Comparison of ENCODE assay signal across 17 cellular contexts in genomic region chr3:98906230-98906629, GRCh38. TPM values are rescaled to one million over a fixed set of nuclear protein-coding genes. Genes with fewer than 3 reads are reported as not detected.
DNase-seq lines count a peak whose midpoint lies in the region; ATAC-seq and TF ChIP-seq lines count a peak whose summit lies in the region.
"Had no signal": no experiment of that assay in that cellular context is flagged by ENCODE, and none has a peak within 500 bp of the region (broad histone marks: within the 10 kb centered on the region; RNA-seq: fewer than 3 reads in every experiment).

No MANE protein-coding gene starts in this region.

- in situ Hi-C loops in GM13977 (cut with MboI; ENCODE audit: low pct_unique_long_range_greater_than_20kb, low sequenced_read_pairs, unreplicated experiment) = no loop called here

- WGBS in adrenal gland, 4 donors = 35 to 41% (median 36%) methylated on average over 1 of the region's 1 CpG

- no peak for ATAC-seq in HCT116
- ATAC-seq: GM12878, heart left ventricle, left ventricle myocardium superior had no signal

- H3K4me1 ChIP-seq in HCT116 (ENCODE audit: control insufficient read depth in 1 of 2, insufficient read depth in 2 of 2, low read length in 2 of 2) = peaks cover 47 to 50% of the 10 kb centered on the region in 2 experiments
- H3K4me1 ChIP-seq in adrenal gland (replicated peaks in 1 of 2) = peaks cover 18 to 19% of the 10 kb centered on the region in 2 donors
- H3K4me1 ChIP-seq: Peyer's patch had no signal

- peak overlapping the region; percentile 87 for H3K27ac ChIP-seq in HCT116 (ENCODE audit: low read depth, low read length)
- H3K27ac ChIP-seq in adrenal gland = peak overlapping the region; percentile 15 to 67 (median 58)
- H3K27ac ChIP-seq: heart left ventricle, Peyer's patch, thyroid gland had no signal

- BruUV-seq in HCT116 (replicated peaks; lab: Mats Ljungman, UMichigan) = no TSS peak

- H3K27me3 ChIP-seq in HCT116 (ENCODE audit: insufficient read depth, low read length) (no peaks in the 10 kb centered on the region), adrenal gland (no peaks in the 10 kb centered on the region)
- H3K27me3 ChIP-seq: heart left ventricle, Peyer's patch, thyroid gland had no signal

- POLR2A ChIA-PET in HCT116 (lab: Charles Lee) = interaction anchor here (0.7 to 1.9 kb wide), 3 partner anchors 47 to 350 kb away, joined by 5 to 7 read pairs (median 6); no protein-coding TSS in a partner anchor

- intact Hi-C loops in HCT116 (cut with micrococcal nuclease) = no loop called here
- intact Hi-C loops in adrenal gland (cut with DNase I) = loop anchor here in 1 of 2 donors (10.0 kb wide), 1 partner anchor 89 kb away; no protein-coding TSS in a partner anchor

- H3K9me3 ChIP-seq in HCT116 (ENCODE audit: control insufficient read depth in 1 of 2, insufficient read depth in 1 of 2, low read depth in 1 of 2, low read length in 2 of 2) (no peaks in the 10 kb centered on the region), adrenal gland (replicated peaks in 1 of 3) (no peaks in the 10 kb centered on the region)
- H3K9me3 ChIP-seq: Peyer's patch, thyroid gland had no signal

- H4K20me1 ChIP-seq in HCT116 (ENCODE audit: insufficient read depth) = no peaks in the 10 kb centered on the region

- TF ChIP-seq CTCF in HCT116 (IDR thresholded peaks at IDR 0.05 in 2 of 3, conservative IDR thresholded peaks at IDR 0.05 in 1 of 3; ENCODE audit: borderline replicate concordance in 1 of 3, insufficient read depth in 1 of 3, low read depth in 2 of 3, low read length in 2 of 3) (no peak), adrenal gland (IDR thresholded peaks at IDR 0.05) (peak in 1 of 6 experiments; percentile 10), foreskin fibroblast (IDR thresholded peaks at IDR 0.05; ENCODE audit: low read depth, low read length) (no peak), GM13977 (IDR thresholded peaks at IDR 0.05; ENCODE audit: extremely low read depth, insufficient read depth, missing control alignments) (no peak)

- peak overlapping the region; percentile 43 for H3K9ac ChIP-seq in HCT116 (ENCODE audit: low read length)

- H3K79me2 ChIP-seq in HCT116 (ENCODE audit: insufficient read depth, low read length) = peaks cover 47% of the 10 kb centered on the region

- H2AFZ ChIP-seq in HCT116 (ENCODE audit: low read depth, low read length, poor library complexity, severe bottlenecking) = no peak overlapping the region

- CTCF ChIA-PET in HCT116 (lab: Charles Lee) = no interaction called here

- H3K9me2 ChIP-seq in HCT116 (ENCODE audit: insufficient read depth) = no peaks in the 10 kb centered on the region

- RAD21 ChIA-PET in HCT116 (lab: Charles Lee; ENCODE audit: low non-redundant PET in 1 of 2, low total read pairs in 2 of 2, uncharacterized antibody in 2 of 2, unreplicated experiment in 2 of 2) = interaction anchor here in 1 of 2 experiments (0.7 kb wide), 1 partner anchor 86 kb away, joined by 3 read pairs; no protein-coding TSS in a partner anchor

- TF ChIP-seq POLR2A in HCT116 (IDR thresholded peaks at IDR 0.05; ENCODE audit: borderline replicate concordance, extremely low read depth, insufficient read depth, insufficient read length) (no peak), adrenal gland (IDR thresholded peaks at IDR 0.05) (no peak)

- H3K4me3 ChIP-seq in HCT116 (replicated peaks in 1 of 2; ENCODE audit: low read depth in 1 of 2, low read length in 2 of 2) = peak overlapping the region in 1 of 2 experiments; percentile 7; a peak in 1 of 4 replicates
- H3K4me3 ChIP-seq in adrenal gland = no peak overlapping the region
- no peak overlapping the region for H3K4me3 ChIP-seq in foreskin fibroblast (ENCODE audit: low read depth in 1 of 2, low read length in 2 of 2)
- H3K4me3 ChIP-seq: GM12878, heart left ventricle, Peyer's patch, thyroid gland had no signal

- DNase-seq in HCT116 (ENCODE audit: low read depth, low spot score) (peak; percentile 54), adrenal gland (no peak), foreskin fibroblast (peak; percentile 75 to 86), stromal cell of bone marrow (ENCODE audit: low read depth) (peak; percentile 47), GM19238 (ENCODE audit: insufficient read length, low spot score) (no peak), GM13977 (ENCODE audit: low spot score) (no peak)
- no peak for DNase-seq in activated CD8-positive, alpha-beta memory T cell treated with anti-CD3 and anti-CD28 coated beads, Interleukin-2, amount 50 U/mL, for 48 hours
- DNase-seq: activated naive CD4-positive, alpha-beta T cell treated with anti-CD3 and anti-CD28 coated beads, Interleukin-2, amount 10 ng/mL, durations not matched to agents 7 days and 5 days; dermis blood vessel endothelial cell; GOT3; heart left ventricle; left ventricle myocardium superior; NCI-H1092 treated with DMSO at 0.1 percent for 48 hours; NCI-H510A; Peyer's patch; thyroid gland had no signal

- peaks cover 0 to 2% of the 10 kb centered on the region in 2 experiments; a peak in 1 of 4 replicates for H3K36me3 ChIP-seq in HCT116 (ENCODE audit: control insufficient read depth in 1 of 2, insufficient read depth in 2 of 2, low read length in 2 of 2)
- no peaks in the 10 kb centered on the region for H3K36me3 ChIP-seq in adrenal gland (replicated peaks in 1 of 2)
- H3K36me3 ChIP-seq: heart left ventricle, Peyer's patch, thyroid gland had no signal

- peak overlapping the region; percentile 58 for H3K4me2 ChIP-seq in HCT116 (ENCODE audit: low read length)

- 0 out of 2 replicates have a peak, but pooled peaks have one; percentile 10 for TF ChIP-seq RAD21 in HCT116 (IDR thresholded peaks at IDR 0.05; ENCODE audit: low read depth)

TF ChIP-seq in HCT116, 20 proteins besides CTCF, POLR2A, EP300 and RAD21 (continues in another document):
- TF ChIP-seq YY1 (IDR thresholded peaks at IDR 0.05; ENCODE audit: extremely low read depth, insufficient replicate concordance, low read depth, low read length) (no peak), ELF1 (IDR thresholded peaks at IDR 0.05; ENCODE audit: borderline replicate concordance, low read depth) (no peak), SP1 (IDR thresholded peaks at IDR 0.05; ENCODE audit: low read depth) (peak; percentile 86), EZH2phosphoT487 (IDR thresholded peaks at IDR 0.05; ENCODE audit: borderline replicate concordance) (no peak), TCF7L2 (IDR thresholded peaks at IDR 0.05; ENCODE audit: borderline replicate concordance, extremely low read depth, insufficient read depth, insufficient read length) (peak; percentile 84), JUND (IDR thresholded peaks at IDR 0.05) (peak; percentile 75), ATF3 (IDR thresholded peaks at IDR 0.05) (no peak), FOSL1 (IDR thresholded peaks at IDR 0.05; ENCODE audit: low read depth) (peak; percentile 72), CBX3 (IDR thresholded peaks at IDR 0.05; ENCODE audit: low read depth) (peak; percentile 79), ZFX (IDR thresholded peaks at IDR 0.05) (no peak), CEBPB (IDR thresholded peaks at IDR 0.05; ENCODE audit: low read depth) (peak; percentile 31; the same call in 1 of the 2 replicates), ZBTB33 (IDR thresholded peaks at IDR 0.05; ENCODE audit: extremely low read depth, insufficient replicate concordance, low read length) (no peak)
- TF ChIP-seq, protein P1, sequence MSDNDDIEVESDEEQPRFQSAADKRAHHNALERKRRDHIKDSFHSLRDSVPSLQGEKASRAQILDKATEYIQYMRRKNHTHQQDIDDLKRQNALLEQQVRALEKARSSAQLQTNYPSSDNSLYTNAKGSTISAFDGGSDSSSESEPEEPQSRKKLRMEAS (IDR thresholded peaks at IDR 0.05) = 0 out of 2 replicates have a peak, but pooled peaks have one; percentile 15

RNA-seq across cellular contexts. Expression of gene DCBLD2, which starts 4.7 kb away (rescaled TPM):
- total RNA-seq in HCT116 (2021; ENCODE audit: unreplicated experiment) (532 TPM), adrenal gland (10 to 100 TPM; 26.1 to 68.2 (median 44.2) TPM)
- polyA plus RNA-seq in HCT116 (2012) = 106 and 160 TPM in 2 replicates
- 10 to 100 TPM in 2 of 3 donors, 1 to 10 TPM in 1; 9.1 to 31.6 (median 13.8) TPM for polyA plus RNA-seq in adrenal gland

Comparison
In these comparisons a context has a peak if more than half of its experiments do, and no peak if none do; other contexts are left out.
1. DNase-seq: peak in HCT116 (single experiment), foreskin fibroblast (2 of 2) and stromal cell of bone marrow (single experiment); none in adrenal gland (0 of 7), GM19238 (single experiment), activated CD8-positive, alpha-beta memory T cell treated with anti-CD3 and anti-CD28 coated beads, Interleukin-2, amount 50 U/mL, for 48 hours (single experiment) and GM13977 (single experiment).